In genomic region chr5:54443264-54443663, GRCh38 we compare ENCODE assay signal across 8 cellular contexts. TPM values are rescaled to one million over a fixed set of nuclear protein-coding genes. Genes with fewer than 3 reads are reported as not detected.
DNase-seq lines count a peak whose midpoint lies in the region; ATAC-seq and TF ChIP-seq lines count a peak whose summit lies in the region.

No MANE protein-coding gene starts in this region.

- no peak overlapping the region for H3K27ac ChIP-seq in RWPE1

- POLR2A ChIA-PET in RWPE1 (lab: Yijun Ruan, JAX; ENCODE audit: low non-redundant PET), result no interaction called here

- no peak overlapping the region for H3K4me3 Mint-ChIP-seq in effector memory CD8-positive, alpha-beta T cell

- peaks cover 30 to 53% of the 10 kb centered on the region in 2 donors for H3K27me3 Mint-ChIP-seq in effector memory CD8-positive, alpha-beta T cell

- no peaks in the 10 kb centered on the region for H3K9me3 Mint-ChIP-seq in effector memory CD8-positive, alpha-beta T cell

- TF ChIP-seq CTCF in BE2C (IDR thresholded peaks at IDR 0.05; ENCODE audit: low read depth, low read length) (peak; percentile 60), RWPE1 (conservative IDR thresholded peaks at IDR 0.05; ENCODE audit: low read depth) (peak; percentile 53; the same call in 1 of the 2 replicates)

- H3K9me3 ChIP-seq in BE2C, result no peaks in the 10 kb centered on the region

- CTCF ChIA-PET in RWPE1 (lab: Yijun Ruan, JAX), result interaction anchor here (0.6 to 1.6 kb wide), 8 partner anchors 11 to 1648 kb away, joined by 3 to 13 read pairs (median 3); no protein-coding TSS in a partner anchor

- H3K4me1 ChIP-seq in BE2C, result no peaks in the 10 kb centered on the region

- peaks cover 4% of the 10 kb centered on the region; the same call in 1 of the 2 replicates for H3K27me3 ChIP-seq in BE2C

- H3K4me1 Mint-ChIP-seq in effector memory CD8-positive, alpha-beta T cell (ENCODE audit: low read depth in 2 of 2), result peaks cover 4 to 5% of the 10 kb centered on the region in 2 donors

- DNase-seq in BE2C (peak; percentile 13), RWPE1 (ENCODE audit: low spot score) (peak; percentile 49), glomerular visceral epithelial cell (ENCODE audit: extremely low spot score) (peak; percentile 29), NCI-H1105 (lab: John Stamatoyannopoulos, UW) (no peak)
- DNase-seq in effector memory CD8-positive, alpha-beta T cell, result no peak
- no peak for DNase-seq in activated CD4-positive, alpha-beta T cell treated with anti-CD3 and anti-CD28 coated beads for 48 hours

- H3K36me3 Mint-ChIP-seq in effector memory CD8-positive, alpha-beta T cell (ENCODE audit: insufficient read depth), result no peaks in the 10 kb centered on the region

- H3K27ac Mint-ChIP-seq in effector memory CD8-positive, alpha-beta T cell, result no peak overlapping the region

- peak; percentile 48 for ATAC-seq in GM21367 (IDR thresholded peaks at IDR 0.05; ENCODE audit: unreplicated experiment)
- ATAC-seq in effector memory CD8-positive, alpha-beta T cell (replicated peaks), result no peak
- ATAC-seq in HG03457 (IDR thresholded peaks at IDR 0.05; ENCODE audit: unreplicated experiment), result no peak

- no peak overlapping the region for H3K4me3 ChIP-seq in BE2C (ENCODE audit: low read depth, low read length)

- no peaks in the 10 kb centered on the region for H3K36me3 ChIP-seq in BE2C

RNA-seq across cellular contexts. Expression of gene HSPB3, which starts 12.2 kb away (rescaled TPM):
- not detected for polyA plus RNA-seq in BE2C (2012; ENCODE audit: insufficient read depth, insufficient read length, low read depth)

Comparison
In these comparisons a context has a peak if more than half of its experiments do, and no peak if none do; other contexts are left out.
1. DNase-seq: peak in BE2C (single experiment), RWPE1 (single experiment) and glomerular visceral epithelial cell (single experiment); none in NCI-H1105 (single experiment), effector memory CD8-positive, alpha-beta T cell (0 of 3) and activated CD4-positive, alpha-beta T cell treated with anti-CD3 and anti-CD28 coated beads for 48 hours (single experiment).